ENCODE assay signal across 14 cellular contexts in genomic region chr7:107233981-107234380, GRCh38.
DNase-seq lines count a peak whose midpoint lies in the region; ATAC-seq and TF ChIP-seq lines count a peak whose summit lies in the region.
"Had no signal": no experiment of that assay in that cellular context is flagged by ENCODE, and none has a peak within 500 bp of the region (broad histone marks: within the 10 kb centered on the region; RNA-seq: fewer than 3 reads in every experiment).

No MANE protein-coding gene starts in this region.

- H3K4me1 ChIP-seq in left ventricle myocardium inferior (peaks cover 54% of the 10 kb centered on the region), GM23248 (ENCODE audit: insufficient read depth) (peaks cover 17% of the 10 kb centered on the region)

- H3K27me3 ChIP-seq in left ventricle myocardium inferior (ENCODE audit: low read depth) (no peaks in the 10 kb centered on the region), GM23248 (replicated peaks; ENCODE audit: insufficient read depth) (no peaks in the 10 kb centered on the region)

- no peak overlapping the region for H3K4me3 Mint-ChIP-seq in CD14-positive monocyte
- H3K4me3 Mint-ChIP-seq: B cell; CD8-positive, alpha-beta T cell had no signal

- ATAC-seq in Right ventricle myocardium inferior = no peak
- ATAC-seq: CD8-positive, alpha-beta T cell; SK-N-SH treated with all-trans-retinoic acid at 6 μM for 48 hours had no signal

- peaks cover 26 to 38% of the 10 kb centered on the region in 2 donors for H3K36me3 Mint-ChIP-seq in CD14-positive monocyte

- no peak for DNase-seq in left ventricle myocardium inferior
- DNase-seq in Right ventricle myocardium inferior (ENCODE audit: missing footprints) = no peak
- DNase-seq in epithelial cell of prostate (ENCODE audit: low read depth, low spot score) = no peak
- DNase-seq in GM23248 = no peak
- no peak for DNase-seq in CD14-positive monocyte (ENCODE audit: low spot score)
- no peak for DNase-seq in posterior cingulate gyrus
- DNase-seq: CD8-positive, alpha-beta T cell; Karpas-422; NCI-H1417 treated with DMSO at 0.1 percent for 48 hours; NCI-H2029; NCI-H524 treated with DMSO at 0.1 percent for 48 hours had no signal

- WGBS in GM23248 (ENCODE audit: low coverage in 1 of 2, low lambda C conversion rate in 2 of 2, missing lambda C conversion rate in 2 of 2), 2 experiments = 97 to 100% methylated on average over 1 of the region's 1 CpG

- in situ Hi-C loops in GM23248 (cut with MboI) = no loop called here

- TF ChIP-seq CTCF in left ventricle myocardium inferior (IDR thresholded peaks at IDR 0.05; ENCODE audit: borderline replicate concordance) = no peak
- no peak for TF ChIP-seq CTCF in CD14-positive monocyte (IDR thresholded peaks at IDR 0.05)

- H4K20me1 ChIP-seq in GM23248 (ENCODE audit: insufficient read depth) = no peaks in the 10 kb centered on the region

- H3K9me3 Mint-ChIP-seq in CD14-positive monocyte = no peaks in the 10 kb centered on the region
- H3K9me3 Mint-ChIP-seq: CD8-positive, alpha-beta T cell had no signal

- H3K4me1 Mint-ChIP-seq in CD14-positive monocyte = no peaks in the 10 kb centered on the region

- H2AFZ ChIP-seq in GM23248 = no peak overlapping the region

- no peaks in the 10 kb centered on the region for H3K9me2 ChIP-seq in GM23248 (ENCODE audit: insufficient read depth)

- peaks cover 0 to 1% (median 0%) of the 10 kb centered on the region in 3 donors for H3K27me3 Mint-ChIP-seq in CD14-positive monocyte (ENCODE audit: low read depth in 3 of 3)
- H3K27me3 Mint-ChIP-seq: B cell had no signal

- no peak overlapping the region for H3K4me2 ChIP-seq in GM23248 (ENCODE audit: unreplicated experiment)

- H3K27ac ChIP-seq in left ventricle myocardium inferior (replicated peaks) (peak overlapping the region; percentile 67), angular gyrus (ENCODE audit: low read depth, low read length) (peak overlapping the region; percentile 24), epithelial cell of prostate (peak overlapping the region; percentile 37), GM23248 (no peak overlapping the region)

- H3K9ac ChIP-seq in GM23248 = no peak overlapping the region

- no peaks in the 10 kb centered on the region for H3K79me2 ChIP-seq in GM23248 (ENCODE audit: insufficient read depth)

- H3F3A ChIP-seq in GM23248 (ENCODE audit: insufficient read depth) = 0 out of 2 replicates have a peak, but pooled peaks cover 6% of the 10 kb centered on the region

- H3K36me3 ChIP-seq in left ventricle myocardium inferior (peaks cover 9% of the 10 kb centered on the region), GM23248 (ENCODE audit: low read depth) (no peaks in the 10 kb centered on the region)

- no peak overlapping the region for H3K4me3 ChIP-seq in left ventricle myocardium inferior
- H3K4me3 ChIP-seq in GM23248 = no peak overlapping the region

- H3K9me3 ChIP-seq in left ventricle myocardium inferior (replicated peaks) (no peaks in the 10 kb centered on the region), GM23248 (ENCODE audit: low read depth) (no peaks in the 10 kb centered on the region)

- no peak overlapping the region for H3K27ac Mint-ChIP-seq in CD14-positive monocyte
- H3K27ac Mint-ChIP-seq: B cell; CD8-positive, alpha-beta T cell had no signal

- intact Hi-C loops in left ventricle myocardium inferior (cut with micrococcal nuclease) (no loop called here), Right ventricle myocardium inferior (cut with DNase I) (no loop called here), CD14-positive monocyte (cut with micrococcal nuclease) (no loop called here), posterior cingulate gyrus (cut with DNase I) (no loop called here)
